In genomic region chr2:30711646-30712085, GRCh38 we compare ENCODE assay signal across 7 cellular contexts.
DNase-seq lines count a peak whose midpoint lies in the region; ATAC-seq and TF ChIP-seq lines count a peak whose summit lies in the region.

No MANE protein-coding gene starts in this region.

- WGBS in adrenal gland, 4 donors: 22 to 30% (median 26%) methylated on average over 4 of the region's 4 CpGs

- TF ChIP-seq CTCF in adrenal gland (IDR thresholded peaks at IDR 0.05): peak; percentile 96 to 100 (median 100)

- no peak for TF ChIP-seq POLR2A in adrenal gland (IDR thresholded peaks at IDR 0.05)

- H3K27ac ChIP-seq in adrenal gland: no peak overlapping the region

- ATAC-seq in GM18499 (IDR thresholded peaks at IDR 0.05; ENCODE audit: insufficient read depth, unreplicated experiment) (peak; percentile 71), HG02884 (IDR thresholded peaks at IDR 0.05; ENCODE audit: unreplicated experiment) (peak; percentile 71), left ventricle myocardium superior (peak; percentile 61), sciatic nerve (peak; percentile 67)

- H3K36me3 ChIP-seq in adrenal gland (replicated peaks in 1 of 2): no peaks in the 10 kb centered on the region

- H3K27me3 ChIP-seq in adrenal gland: peaks cover under 1% of the 10 kb centered on the region

- DNase-seq in NCI-H146 (lab: John Stamatoyannopoulos, UW): peak; percentile 91
- peak; percentile 79 for DNase-seq in T follicular helper cell (ENCODE audit: low read depth)
- peak; percentile 83 to 96 (median 91) for DNase-seq in adrenal gland
- peak; percentile 76 for DNase-seq in left ventricle myocardium superior
- DNase-seq in sciatic nerve (ENCODE audit: low spot score): peak; percentile 79

- H3K4me1 ChIP-seq in adrenal gland (replicated peaks in 1 of 2): no peaks in the 10 kb centered on the region

- intact Hi-C loops in adrenal gland (cut with DNase I): loop anchor here (5.0 to 10.0 kb wide), 4 partner anchors 153 to 621 kb away; no protein-coding TSS in a partner anchor
- intact Hi-C loops in left ventricle myocardium superior (cut with micrococcal nuclease): loop anchor here (5.0 kb wide), 2 partner anchors 461 to 621 kb away; no protein-coding TSS in a partner anchor
- intact Hi-C loops in sciatic nerve (cut with DNase I): loop anchor here (10.0 kb wide), 1 partner anchor 153 kb away; no protein-coding TSS in a partner anchor

- H3K4me3 ChIP-seq in adrenal gland: no peak overlapping the region

- H3K9me3 ChIP-seq in adrenal gland (replicated peaks in 1 of 3): no peaks in the 10 kb centered on the region
